Comparison of ENCODE assay signal across 16 cellular contexts in genomic region chr6:28983838-28984237, GRCh38. TPM values are rescaled to one million over a fixed set of nuclear protein-coding genes. Genes with fewer than 3 reads are reported as not detected.
DNase-seq lines count a peak whose midpoint lies in the region; TF ChIP-seq lines count a peak whose summit lies in the region.
"Had no signal": no experiment of that assay in that cellular context is flagged by ENCODE, and none has a peak within 500 bp of the region (broad histone marks: within the 10 kb centered on the region; RNA-seq: fewer than 3 reads in every experiment).

No MANE protein-coding gene starts in this region.

- peak overlapping the region; percentile 60 for H3K27ac Mint-ChIP-seq in Calu3 (ENCODE audit: unreplicated experiment)
- H3K27ac Mint-ChIP-seq in glutamatergic neuron (ENCODE audit: unreplicated experiment) = no peak overlapping the region
- H3K27ac Mint-ChIP-seq: activated naive CD4-positive, alpha-beta T cell treated with anti-CD3 and anti-CD28 coated beads, Interleukin-2, amount 10 ng/mL, durations not matched to agents 7 days and 5 days; stimulated activated naive CD8-positive, alpha-beta T cell treated with anti-CD3 and anti-CD28 coated beads, Interleukin-15, Interleukin-2, amounts not matched to agents 100 ng/mL and 50 ng/mL, for 24 hours had no signal

- no TSS peak for BruUV-seq in Calu3 (replicated peaks; lab: Mats Ljungman, UMichigan)

- no peak for TF ChIP-seq CTCF in 22Rv1 (IDR thresholded peaks at IDR 0.05)
- no peak for TF ChIP-seq CTCF in Calu3 (IDR thresholded peaks at IDR 0.05; ENCODE audit: unreplicated experiment)
- no peak for TF ChIP-seq CTCF in glutamatergic neuron (IDR thresholded peaks at IDR 0.05; ENCODE audit: partially characterized antibody, unreplicated experiment)

- no peaks in the 10 kb centered on the region for H3K36me3 ChIP-seq in SK-N-MC (ENCODE audit: insufficient read depth, low read length)
- H3K36me3 ChIP-seq: MG63 had no signal

- no peak overlapping the region for H3K9ac ChIP-seq in SK-N-MC (ENCODE audit: insufficient read length)

- H3K4me3 ChIP-seq in SK-N-MC = peak overlapping the region; percentile 82

- DNase-seq in Calu3 (no peak), SK-N-MC (ENCODE audit: low read depth, low spot score) (no peak), glutamatergic neuron (no peak), glomerular visceral epithelial cell (ENCODE audit: extremely low spot score) (no peak), NCI-H510A treated with DMSO at 0.1 percent for 48 hours (lab: John Stamatoyannopoulos, UW) (no peak), amniotic stem cell (lab: John Stamatoyannopoulos, UW) (no peak), NCI-H187 treated with DMSO at 0.1 percent for 48 hours (lab: John Stamatoyannopoulos, UW) (no peak)
- DNase-seq: activated CD4-positive, alpha-beta T cell treated with anti-CD3 and anti-CD28 coated beads for 1 hour; activated CD8-positive, alpha-beta memory T cell treated with anti-CD3 and anti-CD28 coated beads, Interleukin-2, amount 50 U/mL, for 4 hours; activated naive CD4-positive, alpha-beta T cell treated with anti-CD3 and anti-CD28 coated beads, Interleukin-2, amount 10 ng/mL, durations not matched to agents 7 days and 5 days; effector CD4-positive, alpha-beta T cell; MG63; NCI-H1694 treated with DMSO at 0.1 percent for 48 hours; RPMI8226 had no signal

- H3K9me3 Mint-ChIP-seq in Calu3 (ENCODE audit: low read depth, unreplicated experiment) (no peaks in the 10 kb centered on the region), glutamatergic neuron (ENCODE audit: unreplicated experiment) (peaks cover 26% of the 10 kb centered on the region)
- H3K9me3 Mint-ChIP-seq: activated naive CD4-positive, alpha-beta T cell treated with anti-CD3 and anti-CD28 coated beads, Interleukin-2, amount 10 ng/mL, durations not matched to agents 7 days and 5 days; stimulated activated naive CD8-positive, alpha-beta T cell treated with anti-CD3 and anti-CD28 coated beads, Interleukin-15, Interleukin-2, amounts not matched to agents 100 ng/mL and 50 ng/mL, for 24 hours had no signal

- H3K4me3 Mint-ChIP-seq in Calu3 (ENCODE audit: low read depth, unreplicated experiment) (peak overlapping the region; percentile 68), glutamatergic neuron (ENCODE audit: unreplicated experiment) (peak overlapping the region; percentile 89)
- H3K4me3 Mint-ChIP-seq: activated naive CD4-positive, alpha-beta T cell treated with anti-CD3 and anti-CD28 coated beads, Interleukin-2, amount 10 ng/mL, durations not matched to agents 7 days and 5 days had no signal

- H3K4me1 Mint-ChIP-seq in Calu3 (ENCODE audit: low read depth, unreplicated experiment) (peaks cover 38% of the 10 kb centered on the region), glutamatergic neuron (ENCODE audit: low read depth, unreplicated experiment) (peaks cover 3% of the 10 kb centered on the region)

- H3K27me3 Mint-ChIP-seq in Calu3 (ENCODE audit: unreplicated experiment) (no peaks in the 10 kb centered on the region), glutamatergic neuron (ENCODE audit: unreplicated experiment) (peaks cover 18% of the 10 kb centered on the region)

- H3K27ac ChIP-seq in 22Rv1 (peak overlapping the region; percentile 99), SK-N-MC (0 out of 2 replicates have a peak overlapping the region, but pooled peaks have one; percentile 17)

- no peaks in the 10 kb centered on the region for H3K9me3 ChIP-seq in SK-N-MC (ENCODE audit: low read depth, low read length)
- H3K9me3 ChIP-seq: MG63 had no signal

- H3K36me3 Mint-ChIP-seq in Calu3 (ENCODE audit: insufficient read depth, unreplicated experiment) (peaks cover 58% of the 10 kb centered on the region), glutamatergic neuron (ENCODE audit: unreplicated experiment) (peaks cover 4% of the 10 kb centered on the region)

- CTCF ChIA-PET in Calu3 (lab: Charles Lee) = interaction anchor here (2.2 kb wide), 1 partner anchor 33 kb away, joined by 15 read pairs; no protein-coding TSS in a partner anchor

- intact Hi-C loops in Calu3 (cut with micrococcal nuclease; ENCODE audit: unreplicated experiment) = loop anchor here (10.0 kb wide), 1 partner anchor 59 kb away; the partner anchor contains the start of gene TRIM27

RNA-seq across cellular contexts. Expression of gene ZNF311, which starts 21.3 kb away (rescaled TPM):
- total RNA-seq in Calu3 (2022) (1.4 and 2.2 TPM in 2 replicates), glutamatergic neuron (ENCODE audit: unreplicated experiment) (5.1 TPM)
